26 cellular contexts compared by ENCODE assay signal in the genomic region with DNA sequence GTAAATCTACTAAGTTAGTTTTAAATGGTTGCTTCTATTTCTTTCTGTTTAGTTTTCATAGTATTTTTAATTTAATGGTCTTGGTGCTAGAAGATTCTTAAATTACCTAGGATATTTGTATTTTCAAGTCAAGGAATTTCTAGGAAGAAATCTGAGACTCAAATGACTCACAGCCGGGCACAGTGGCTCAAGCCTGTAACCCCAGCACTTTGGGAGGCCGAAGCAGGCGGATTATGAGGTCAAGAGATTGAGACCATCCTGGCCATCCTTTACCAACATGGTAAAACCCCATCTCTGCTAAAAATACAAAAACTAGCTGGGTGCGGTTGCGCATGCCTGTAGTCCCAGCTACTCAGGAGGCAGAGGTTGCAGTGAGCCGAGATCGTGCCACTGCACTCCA.
"Had no signal": no experiment of that assay in that cellular context is flagged by ENCODE, and none has a peak within 500 bp of the region (broad histone marks: within the 10 kb centered on the region; RNA-seq: fewer than 3 reads in every experiment).

No MANE protein-coding gene starts in this region.

- H3K27me3 Mint-ChIP-seq: activated CD4-positive, alpha-beta memory T cell treated with anti-CD3 and anti-CD28 coated beads, Interleukin-2, amount 10 ng/mL, durations not matched to agents 7 days and 5 days; activated CD4-positive, alpha-beta T cell treated with anti-CD3 and anti-CD28 coated beads, Interleukin-2, amount 10 ng/mL, durations not matched to agents 7 days and 5 days; naive thymus-derived CD4-positive, alpha-beta T cell had no signal

- ATAC-seq: activated naive CD4-positive, alpha-beta T cell treated with anti-CD3 and anti-CD28 coated beads, Interleukin-2, amount 50 U/mL, for 72 hours; activated T-cell treated with anti-CD3 and anti-CD28 coated beads, Interleukin-2, amount 50 U/mL, for 4 hours; gastroesophageal sphincter; left colon; naive thymus-derived CD4-positive, alpha-beta T cell; pancreas; upper lobe of right lung; WTC11 had no signal

- DNase-seq: activated CD4-positive, alpha-beta memory T cell treated with anti-CD3 and anti-CD28 coated beads, Interleukin-2, amount 10 ng/mL, durations not matched to agents 7 days and 5 days; activated CD4-positive, alpha-beta T cell treated with anti-CD3 and anti-CD28 coated beads for 1 hour; activated CD4-positive, alpha-beta T cell treated with anti-CD3 and anti-CD28 coated beads, Interleukin-2, amount 10 ng/mL, durations not matched to agents 7 days and 5 days; activated CD8-positive, alpha-beta memory T cell treated with anti-CD3 and anti-CD28 coated beads, Interleukin-2, amount 50 U/mL, for 48 hours; activated naive CD4-positive, alpha-beta T cell; activated T-cell treated with anti-CD3 and anti-CD28 coated beads, Interleukin-2, amount 50 U/mL, for 4 hours; dorsolateral prefrontal cortex; effector memory CD4-positive, alpha-beta T cell; hippocampal formation; kidney; left colon; naive thymus-derived CD4-positive, alpha-beta T cell; nucleus accumbens; pancreas; psoas muscle; stimulated activated naive CD4-positive, alpha-beta T cell; SW 1271; T1000; tibial artery; upper lobe of right lung had no signal

- H3K4me1 Mint-ChIP-seq: activated CD4-positive, alpha-beta T cell treated with anti-CD3 and anti-CD28 coated beads, Interleukin-2, amount 10 ng/mL, durations not matched to agents 7 days and 5 days; mesothelial cell of epicardium; WTC11 had no signal

- H3K27ac Mint-ChIP-seq: mesothelial cell of epicardium; T-helper 1 cell treated with Interleukin-12 subunit alpha and Interleukin-12 subunit beta and Interleukin-4 antibody, amounts not matched to agents 30 μg/mL and 1 μg/mL, for 36 hours; WTC11 had no signal

- H3K4me3 Mint-ChIP-seq: activated CD4-positive, alpha-beta memory T cell treated with anti-CD3 and anti-CD28 coated beads, Interleukin-2, amount 10 ng/mL, durations not matched to agents 7 days and 5 days; activated CD4-positive, alpha-beta T cell treated with anti-CD3 and anti-CD28 coated beads, Interleukin-2, amount 10 ng/mL, durations not matched to agents 7 days and 5 days; activated T-cell treated with anti-CD3 and anti-CD28 coated beads, Interleukin-2, amount 50 U/mL, for 4 hours; mesothelial cell of epicardium; naive thymus-derived CD4-positive, alpha-beta T cell; neural crest cell; T-helper 1 cell treated with Interleukin-12 subunit alpha and Interleukin-12 subunit beta and Interleukin-4 antibody, amounts not matched to agents 30 μg/mL and 1 μg/mL, for 36 hours; WTC11 had no signal

- H3K9me3 Mint-ChIP-seq: activated CD4-positive, alpha-beta memory T cell treated with anti-CD3 and anti-CD28 coated beads, Interleukin-2, amount 10 ng/mL, durations not matched to agents 7 days and 5 days; activated CD4-positive, alpha-beta T cell treated with anti-CD3 and anti-CD28 coated beads, Interleukin-2, amount 10 ng/mL, durations not matched to agents 7 days and 5 days; activated naive CD4-positive, alpha-beta T cell treated with anti-CD3 and anti-CD28 coated beads, Interleukin-2, amount 50 U/mL, for 72 hours; activated T-cell treated with anti-CD3 and anti-CD28 coated beads, Interleukin-2, amount 50 U/mL, for 4 hours; mesothelial cell of epicardium; naive thymus-derived CD4-positive, alpha-beta T cell; neural crest cell; T-helper 1 cell treated with Interleukin-12 subunit alpha and Interleukin-12 subunit beta and Interleukin-4 antibody, amounts not matched to agents 30 μg/mL and 1 μg/mL, for 36 hours; WTC11 had no signal
